Comparison of ENCODE assay signal across 14 cellular contexts in the genomic region with DNA sequence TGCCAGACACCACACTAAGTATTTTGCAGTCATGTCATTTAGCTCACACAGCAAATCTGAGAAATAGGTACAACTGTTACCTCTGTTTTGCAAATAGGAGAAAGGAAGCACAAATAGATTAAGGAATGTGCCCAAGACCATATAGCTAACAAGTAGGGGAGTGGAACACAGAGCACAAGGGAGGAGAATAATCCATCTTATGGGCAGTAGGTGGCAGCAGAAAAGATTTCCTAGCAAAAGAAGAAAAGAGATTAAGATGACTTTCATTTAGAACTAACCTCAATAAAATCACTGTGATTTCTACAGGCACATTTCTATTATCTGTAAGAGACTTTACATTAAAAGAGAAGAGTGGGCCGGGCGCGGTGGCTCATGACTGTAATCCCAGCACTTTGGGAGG. TPM values are rescaled to one million over a fixed set of nuclear protein-coding genes. Genes with fewer than 3 reads are reported as not detected.
DNase-seq lines count a peak whose midpoint lies in the region; ATAC-seq and TF ChIP-seq lines count a peak whose summit lies in the region.
"Had no signal": no experiment of that assay in that cellular context is flagged by ENCODE, and none has a peak within 500 bp of the region (broad histone marks: within the 10 kb centered on the region; RNA-seq: fewer than 3 reads in every experiment).

No MANE protein-coding gene starts in this region.

- no peaks in the 10 kb centered on the region for H3K36me3 Mint-ChIP-seq in GM23338 (ENCODE audit: low read depth)

- no peaks in the 10 kb centered on the region for H3K9me2 ChIP-seq in GM23338 (ENCODE audit: insufficient read depth)

- peaks cover 44% of the 10 kb centered on the region for H3K4me1 Mint-ChIP-seq in GM23338

- H3K36me3 ChIP-seq in GM23338 (ENCODE audit: insufficient read depth) (no peaks in the 10 kb centered on the region), SJCRH30 (0 out of 2 replicates have a peak, but pooled peaks cover 5% of the 10 kb centered on the region)

- no peaks in the 10 kb centered on the region; the same call in 1 of the 2 replicates for H4K20me1 ChIP-seq in GM23338 (replicated peaks; ENCODE audit: insufficient read depth)

- H3K27ac ChIP-seq in GM23338 (ENCODE audit: low read depth), result no peak overlapping the region
- peak overlapping the region; percentile 79 for H3K27ac ChIP-seq in SJCRH30
- H3K27ac ChIP-seq: heart right ventricle, testis had no signal

- H3K27me3 Mint-ChIP-seq in GM23338 (ENCODE audit: insufficient read depth, low read depth, poor library complexity), result peaks cover 2% of the 10 kb centered on the region
- H3K27me3 Mint-ChIP-seq: activated naive CD4-positive, alpha-beta T cell treated with anti-CD3 and anti-CD28 coated beads, Interleukin-2, amount 50 U/mL, for 24 hours had no signal

- H3K27me3 ChIP-seq in GM23338 (ENCODE audit: insufficient read depth) (no peaks in the 10 kb centered on the region), SJCRH30 (no peaks in the 10 kb centered on the region)
- H3K27me3 ChIP-seq: heart right ventricle, testis had no signal

- DNase-seq in AG09309 (ENCODE audit: low read depth) (no peak), GM23338 (ENCODE audit: low spot score) (peak; percentile 53), SJCRH30 (peak in 1 of 2 experiments; percentile 37), fibroblast of villous mesenchyme (ENCODE audit: low read depth) (no peak), cerebellar cortex (ENCODE audit: low spot score) (no peak), islet precursor cell (no peak)
- DNase-seq in activated CD8-positive, alpha-beta memory T cell treated with anti-CD3 and anti-CD28 coated beads for 24 hours, result no peak
- DNase-seq: activated CD4-positive, alpha-beta T cell treated with anti-CD3 and anti-CD28 coated beads, Interleukin-2, amount 50 U/mL, for 48 hours; COR-L47; heart right ventricle; testis had no signal

- no peak overlapping the region for H3K4me2 ChIP-seq in GM23338

- H3K4me3 Mint-ChIP-seq in GM23338, result no peak overlapping the region
- H3K4me3 Mint-ChIP-seq: activated naive CD4-positive, alpha-beta T cell treated with anti-CD3 and anti-CD28 coated beads, Interleukin-2, amount 50 U/mL, for 24 hours had no signal

- no peaks in the 10 kb centered on the region for H3F3A ChIP-seq in GM23338 (replicated peaks; ENCODE audit: low read depth)

- H3K27ac Mint-ChIP-seq in GM23338, result no peak overlapping the region
- H3K27ac Mint-ChIP-seq: activated naive CD4-positive, alpha-beta T cell treated with anti-CD3 and anti-CD28 coated beads, Interleukin-2, amount 50 U/mL, for 24 hours had no signal

- peak; percentile 14 for TF ChIP-seq CTCF in AG09309 (IDR thresholded peaks at IDR 0.05; ENCODE audit: control insufficient read depth, insufficient read depth, low read depth, low read length, missing control alignments)
- peak; percentile 49 to 50 for TF ChIP-seq CTCF in GM23338 (conservative IDR thresholded peaks at IDR 0.05; ENCODE audit: low read depth in 2 of 2)
- peak; percentile 30 for TF ChIP-seq CTCF in fibroblast of villous mesenchyme (IDR thresholded peaks at IDR 0.05; ENCODE audit: insufficient read depth, low read depth, low read length)

- H3K4me3 ChIP-seq in AG09309 (ENCODE audit: control insufficient read depth, low read depth, low read length) (no peak overlapping the region), GM23338 (no peak overlapping the region), SJCRH30 (no peak overlapping the region), fibroblast of villous mesenchyme (ENCODE audit: low read depth, low read length) (no peak overlapping the region)
- H3K4me3 ChIP-seq: heart right ventricle, testis had no signal

- H3K9me3 ChIP-seq in SJCRH30 (replicated peaks), result no peaks in the 10 kb centered on the region
- H3K9me3 ChIP-seq: heart right ventricle, testis had no signal

- ATAC-seq in GM23338 (peak; percentile 72), GM19452 (IDR thresholded peaks at IDR 0.05; ENCODE audit: unreplicated experiment) (no peak)
- ATAC-seq: heart right ventricle, Right ventricle myocardium inferior had no signal

- no peaks in the 10 kb centered on the region for H3K9me3 Mint-ChIP-seq in GM23338
- H3K9me3 Mint-ChIP-seq: activated naive CD4-positive, alpha-beta T cell treated with anti-CD3 and anti-CD28 coated beads, Interleukin-2, amount 50 U/mL, for 24 hours had no signal

- H3K79me2 ChIP-seq in GM23338 (replicated peaks; ENCODE audit: insufficient read depth), result 0 out of 2 replicates have a peak, but pooled peaks cover 4% of the 10 kb centered on the region

- H2AFZ ChIP-seq in GM23338, result no peak overlapping the region

- H3K4me1 ChIP-seq in GM23338 (ENCODE audit: insufficient read depth) (peaks cover 39% of the 10 kb centered on the region), SJCRH30 (peaks cover 48% of the 10 kb centered on the region)
- H3K4me1 ChIP-seq: testis had no signal

TF ChIP-seq in GM23338, 12 proteins besides CTCF, POLR2A, EP300 and RAD21 (continues in another document):
- no peak for TF ChIP-seq CREB1 (CRISPR knock-in tag; IDR thresholded peaks at IDR 0.05; ENCODE audit: low read depth)
- TF ChIP-seq NANOG (IDR thresholded peaks at IDR 0.05; ENCODE audit: borderline replicate concordance), result no peak
- TF ChIP-seq ZNF331 (CRISPR knock-in tag; IDR thresholded peaks at IDR 0.05; ENCODE audit: low read depth), result no peak
- TF ChIP-seq STAT1 (IDR thresholded peaks at IDR 0.05; ENCODE audit: unreplicated experiment), result no peak
- no peak for TF ChIP-seq ZNF462 (CRISPR knock-in tag; IDR thresholded peaks at IDR 0.05)
- no peak for TF ChIP-seq ETS1 (IDR thresholded peaks at IDR 0.05)

RNA-seq across cellular contexts. Expression of gene NR1I2, which starts 49.1 kb away (rescaled TPM):
- 3.9 and 4.4 TPM in 2 replicates for total RNA-seq in GM23338 (2014; rRNA removed; shearing (Covaris generic))
- 0.89 and 1.4 TPM in 2 replicates for polyA plus RNA-seq in GM23338 (2016; fragmentation: Nextera tagmentation; extraction: Ambion mirVana)
- total RNA-seq in SJCRH30 (2014; rRNA removed; shearing (Covaris generic)), result not detected in 2 replicates
- under 0.01 TPM in 2 replicates for total RNA-seq in fibroblast of villous mesenchyme
- total RNA-seq: Right ventricle myocardium inferior had no signal
